Comparison of ENCODE assay signal across 10 cellular contexts in the genomic region with DNA sequence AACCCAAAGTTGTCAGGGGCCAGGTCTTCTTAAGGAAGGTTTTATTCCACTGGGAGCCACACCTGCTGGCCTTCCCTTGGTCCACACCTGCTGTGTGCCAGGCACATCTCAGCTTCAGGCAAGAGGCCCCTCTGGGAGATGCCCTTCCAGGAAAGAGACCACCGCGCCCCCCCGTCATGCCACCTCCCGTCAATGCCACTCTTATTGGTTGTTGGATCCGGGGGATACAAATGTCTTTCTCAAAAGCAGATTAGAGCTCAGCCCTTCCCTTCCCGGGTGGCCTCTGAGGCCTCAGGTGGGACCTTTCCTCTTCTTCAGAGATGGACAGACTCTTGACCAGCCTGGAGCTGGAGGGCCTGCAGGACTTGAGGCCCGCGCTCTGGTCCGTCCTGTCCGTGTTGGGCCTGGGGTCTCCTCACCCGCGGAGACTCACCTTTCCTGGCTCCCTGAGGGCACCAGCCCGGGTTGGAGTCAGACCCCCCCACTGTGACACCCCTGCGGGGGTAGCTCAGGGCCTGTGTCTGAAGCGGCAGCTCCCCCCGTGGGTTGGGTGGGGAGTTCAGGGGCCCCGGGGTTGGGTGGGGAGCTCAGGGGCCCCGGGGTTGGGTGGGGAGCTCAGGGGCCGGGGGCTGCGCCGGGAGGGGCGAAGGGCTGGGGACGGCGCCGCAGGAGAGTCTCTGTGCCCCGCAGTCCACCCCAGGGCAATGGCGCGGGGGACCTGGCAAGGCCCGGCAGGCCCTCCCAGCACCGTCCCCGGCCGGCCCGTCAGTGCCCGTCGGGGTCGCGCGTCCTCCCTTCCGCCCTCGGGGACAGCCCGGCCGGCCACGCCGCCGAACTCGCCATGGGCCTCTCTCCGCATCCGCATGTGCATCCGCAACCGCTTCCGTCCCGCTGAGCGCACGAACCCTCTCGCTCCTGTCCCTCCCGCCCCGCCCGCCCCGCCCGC. TPM values are rescaled to one million over a fixed set of nuclear protein-coding genes. Genes with fewer than 3 reads are reported as not detected.
DNase-seq lines count a peak whose midpoint lies in the region; ATAC-seq and TF ChIP-seq lines count a peak whose summit lies in the region.
"Had no signal": no experiment of that assay in that cellular context is flagged by ENCODE, and none has a peak within 500 bp of the region (broad histone marks: within the 10 kb centered on the region; RNA-seq: fewer than 3 reads in every experiment).

No MANE protein-coding gene starts in this region.

- peak overlapping the region; percentile 65 for H3K23ac ChIP-seq in neuronal stem cell (ENCODE audit: low read depth, low read length, poor library complexity)

- intact Hi-C loops in activated CD4-positive, alpha-beta T cell treated with anti-CD3 and anti-CD28 coated beads, Interleukin-2, amount 10 ng/mL, durations not matched to agents 24 days and 14 days (cut with micrococcal nuclease) = loop anchor here (5.0 kb wide), 1 partner anchor 84 kb away; a partner anchor contains a TSS

- no peaks in the 10 kb centered on the region for H4K20me1 ChIP-seq in Loucy (ENCODE audit: insufficient read depth, low read length, poor library complexity, severe bottlenecking)

- H3K9me3 ChIP-seq in Loucy (ENCODE audit: insufficient read depth, low read depth, low read length) = no peaks in the 10 kb centered on the region
- H3K9me3 ChIP-seq in neuronal stem cell (replicated peaks in 1 of 2; ENCODE audit: control insufficient read depth in 2 of 2, insufficient read depth in 1 of 2, low read depth in 1 of 2, low read length in 2 of 2) = peaks cover 0 to 3% of the 10 kb centered on the region in 2 donors

- H3K4me1 Mint-ChIP-seq in activated CD4-positive, alpha-beta T cell treated with anti-CD3 and anti-CD28 coated beads, Interleukin-2, amount 10 ng/mL, durations not matched to agents 24 days and 14 days = peaks cover 25% of the 10 kb centered on the region
- H3K4me1 Mint-ChIP-seq in chondrocyte (ENCODE audit: low read depth) = peaks cover 13% of the 10 kb centered on the region

- H3K27ac ChIP-seq in neuronal stem cell (replicated peaks; ENCODE audit: low read length) = no peak overlapping the region

- peak overlapping the region; percentile 70 for H2AK5ac ChIP-seq in neuronal stem cell (ENCODE audit: low read depth, low read length)

- DNase-seq in activated CD4-positive, alpha-beta T cell treated with anti-CD3 and anti-CD28 coated beads, Interleukin-2, amount 10 ng/mL, durations not matched to agents 24 days and 14 days = peak; percentile 82
- no peak for DNase-seq in activated CD4-positive, alpha-beta T cell treated with anti-CD3 and anti-CD28 coated beads for 4 hours
- DNase-seq in chondrocyte (ENCODE audit: low spot score) (peak; percentile 90), neuronal stem cell (ENCODE audit: low spot score) (no peak), NCI-H748 (lab: John Stamatoyannopoulos, UW; ENCODE audit: unreplicated experiment) (no peak), DMS153 (lab: John Stamatoyannopoulos, UW) (no peak)
- DNase-seq: ACHN, foreskin fibroblast had no signal

- H3K14ac ChIP-seq in neuronal stem cell (ENCODE audit: low read length) = peak overlapping the region; percentile 56

- no peak overlapping the region for H2BK5ac ChIP-seq in neuronal stem cell (ENCODE audit: low read length)

- H3K27me3 ChIP-seq in Loucy (ENCODE audit: insufficient read depth, low read length, poor library complexity, severe bottlenecking) (no peaks in the 10 kb centered on the region), neuronal stem cell (ENCODE audit: control insufficient read depth in 3 of 3, insufficient read depth in 3 of 3, low read depth in 1 of 3, low read length in 3 of 3) (peaks cover 46 to 95% (median 78%) of the 10 kb centered on the region in 3 experiments)

- H3K9ac ChIP-seq in Loucy (ENCODE audit: low read depth, low read length, poor library complexity, severe bottlenecking) (no peak overlapping the region), neuronal stem cell (ENCODE audit: low read depth, low read length, poor library complexity) (no peak overlapping the region)

- no peak overlapping the region for H4K8ac ChIP-seq in neuronal stem cell (ENCODE audit: low read depth, low read length)

- H3K27ac Mint-ChIP-seq in activated CD4-positive, alpha-beta T cell treated with anti-CD3 and anti-CD28 coated beads, Interleukin-2, amount 10 ng/mL, durations not matched to agents 24 days and 14 days = no peak overlapping the region
- no peak overlapping the region for H3K27ac Mint-ChIP-seq in chondrocyte (ENCODE audit: unreplicated experiment)

- TF ChIP-seq CTCF in Loucy (conservative IDR thresholded peaks at IDR 0.05; ENCODE audit: low read length) (no peak), chondrocyte (IDR thresholded peaks at IDR 0.05) (no peak)

- no peaks in the 10 kb centered on the region for H3F3A ChIP-seq in Loucy (ENCODE audit: low read depth)

- H3K4me3 Mint-ChIP-seq in activated CD4-positive, alpha-beta T cell treated with anti-CD3 and anti-CD28 coated beads, Interleukin-2, amount 10 ng/mL, durations not matched to agents 24 days and 14 days = peak overlapping the region; percentile 63
- no peak overlapping the region for H3K4me3 Mint-ChIP-seq in chondrocyte (ENCODE audit: unreplicated experiment)

- H4K91ac ChIP-seq in neuronal stem cell (ENCODE audit: low read depth, low read length, poor library complexity) = no peak overlapping the region

- H2AFZ ChIP-seq in Loucy (ENCODE audit: low read length) (no peak overlapping the region), neuronal stem cell (ENCODE audit: low read length) (no peak overlapping the region)

- H3K4me2 ChIP-seq in Loucy (ENCODE audit: low read depth, low read length, poor library complexity, severe bottlenecking) (peak overlapping the region; percentile 56), neuronal stem cell (ENCODE audit: insufficient read depth, low read length, poor library complexity, severe bottlenecking) (peak overlapping the region; percentile 18)

- H3K4ac ChIP-seq in neuronal stem cell (ENCODE audit: low read length) = no peak overlapping the region

- H3K79me2 ChIP-seq in Loucy (ENCODE audit: insufficient read depth, low read length) = no peaks in the 10 kb centered on the region

- H3K4me1 ChIP-seq in Loucy (ENCODE audit: insufficient read depth, low read length, poor library complexity, severe bottlenecking) (peaks cover 28% of the 10 kb centered on the region), neuronal stem cell (ENCODE audit: control insufficient read depth in 2 of 2, insufficient read depth in 1 of 2, low read depth in 1 of 2, low read length in 2 of 2) (peaks cover 9 to 17% of the 10 kb centered on the region in 2 donors)

- no peak overlapping the region for H3K4me3 ChIP-seq in Loucy (ENCODE audit: low read length, poor library complexity, severe bottlenecking)
- H3K4me3 ChIP-seq in neuronal stem cell (ENCODE audit: low read length in 2 of 2) = no peak overlapping the region

- peak overlapping the region; percentile 89 for H3K18ac ChIP-seq in neuronal stem cell (ENCODE audit: low read length)

- H3K79me1 ChIP-seq in neuronal stem cell (ENCODE audit: low read depth, low read length) = no peaks in the 10 kb centered on the region

- H2BK12ac ChIP-seq in neuronal stem cell (ENCODE audit: low read length) = no peak overlapping the region

- H2BK120ac ChIP-seq in neuronal stem cell (ENCODE audit: low read depth, low read length) = no peak overlapping the region

- no peaks in the 10 kb centered on the region for H3K9me3 Mint-ChIP-seq in activated CD4-positive, alpha-beta T cell treated with anti-CD3 and anti-CD28 coated beads, Interleukin-2, amount 10 ng/mL, durations not matched to agents 24 days and 14 days
- no peaks in the 10 kb centered on the region for H3K9me3 Mint-ChIP-seq in chondrocyte (ENCODE audit: low read depth)

- no peaks in the 10 kb centered on the region for H3K36me3 ChIP-seq in Loucy (ENCODE audit: insufficient read depth, low read length)
- no peaks in the 10 kb centered on the region for H3K36me3 ChIP-seq in neuronal stem cell (replicated peaks in 1 of 2; ENCODE audit: control insufficient read depth in 2 of 2, insufficient read depth in 2 of 2, low read length in 2 of 2)

- WGBS in neuronal stem cell (ENCODE audit: extremely low coverage in 2 of 2, insufficient read length in 2 of 2, insufficient replicate concordance in 1 of 2), 2 donors = no CpG with 5 or more reads among the region's 60 CpGs

- H2BK15ac ChIP-seq in neuronal stem cell (ENCODE audit: low read length) = no peak overlapping the region

- ATAC-seq in GM21825 (IDR thresholded peaks at IDR 0.05; ENCODE audit: unreplicated experiment) = no peak

- H3K27me3 Mint-ChIP-seq in activated CD4-positive, alpha-beta T cell treated with anti-CD3 and anti-CD28 coated beads, Interleukin-2, amount 10 ng/mL, durations not matched to agents 24 days and 14 days = peaks cover 57% of the 10 kb centered on the region
- H3K27me3 Mint-ChIP-seq in chondrocyte (ENCODE audit: low read depth) = peaks cover 67% of the 10 kb centered on the region

- no peaks in the 10 kb centered on the region for H3K9me2 ChIP-seq in Loucy (replicated peaks; ENCODE audit: low read depth, low read length)

- no peaks in the 10 kb centered on the region for H3K36me3 Mint-ChIP-seq in activated CD4-positive, alpha-beta T cell treated with anti-CD3 and anti-CD28 coated beads, Interleukin-2, amount 10 ng/mL, durations not matched to agents 24 days and 14 days (ENCODE audit: low read depth)
- peaks cover 1% of the 10 kb centered on the region for H3K36me3 Mint-ChIP-seq in chondrocyte (ENCODE audit: low read depth)

RNA-seq across cellular contexts. Expression of a gene that starts 3.7 kb away (rescaled TPM):
- 3.0 and 3.3 TPM in 2 replicates for total RNA-seq in activated CD4-positive, alpha-beta T cell treated with anti-CD3 and anti-CD28 coated beads, Interleukin-2, amount 10 ng/mL, durations not matched to agents 24 days and 14 days
- total RNA-seq in chondrocyte = 0.95 to 1.4 TPM (median 1.1 TPM) in 3 replicates
- polyA plus RNA-seq in neuronal stem cell (2013, experiment 1 of 2) = 3.3 TPM
- 3.2 TPM for polyA plus RNA-seq in neuronal stem cell (2013, experiment 2 of 2)

Comparison
In these comparisons a context has a peak if more than half of its experiments do, and no peak if none do; other contexts are left out.
1. DNase-seq: peak in activated CD4-positive, alpha-beta T cell treated with anti-CD3 and anti-CD28 coated beads, Interleukin-2, amount 10 ng/mL, durations not matched to agents 24 days and 14 days (single experiment) and chondrocyte (single experiment); none in activated CD4-positive, alpha-beta T cell treated with anti-CD3 and anti-CD28 coated beads for 4 hours (0 of 2), neuronal stem cell (single experiment), NCI-H748 (single experiment) and DMS153 (single experiment).